37 cellular contexts compared by ENCODE assay signal in the genomic region with DNA sequence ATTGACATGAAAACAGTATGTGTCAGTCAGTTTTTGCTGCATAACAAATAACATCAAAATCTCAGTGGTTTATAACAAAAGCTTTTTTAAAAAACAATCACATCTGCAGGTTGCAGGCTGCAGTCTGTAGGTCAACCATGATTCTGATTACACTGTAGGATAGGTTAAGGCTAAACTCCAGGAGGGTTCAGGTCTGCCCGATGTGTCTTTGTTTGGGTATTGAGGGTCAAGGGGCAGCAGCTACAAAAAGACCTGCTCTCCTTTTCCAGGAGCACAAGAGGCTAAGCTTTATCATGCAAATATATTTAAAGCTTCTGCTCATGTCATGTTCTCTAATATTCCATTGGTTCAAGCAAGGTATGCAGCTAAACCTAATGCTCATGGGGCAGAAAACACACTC. TPM values are rescaled to one million over a fixed set of nuclear protein-coding genes. Genes with fewer than 3 reads are reported as not detected.
"Had no signal": no experiment of that assay in that cellular context is flagged by ENCODE, and none has a peak within 500 bp of the region (broad histone marks: within the 10 kb centered on the region; RNA-seq: fewer than 3 reads in every experiment).

No MANE protein-coding gene starts in this region.

- H3K4me3 ChIP-seq: ascending aorta, cardiac muscle cell had no signal

- DNase-seq: activated CD4-positive, alpha-beta memory T cell treated with anti-CD3 and anti-CD28 coated beads, Interleukin-2, amount 10 ng/mL, durations not matched to agents 7 days and 5 days; activated CD4-positive, alpha-beta T cell treated with anti-CD3 and anti-CD28 coated beads for 1 hour; activated CD4-positive, alpha-beta T cell treated with anti-CD3 and anti-CD28 coated beads for 36 hours; activated CD4-positive, alpha-beta T cell treated with anti-CD3 and anti-CD28 coated beads for 48 hours; activated CD4-positive, alpha-beta T cell treated with anti-CD3 and anti-CD28 coated beads, Interleukin-2, amount 10 ng/mL, durations not matched to agents 7 days and 5 days; activated CD4-positive, alpha-beta T cell treated with anti-CD3 and anti-CD28 coated beads, Interleukin-2, amount 50 U/mL, for 48 hours; activated CD4-positive, CD25-positive, alpha-beta regulatory T cell; activated CD8-positive, alpha-beta memory T cell treated with anti-CD3 and anti-CD28 coated beads for 24 hours; activated CD8-positive, alpha-beta memory T cell treated with anti-CD3 and anti-CD28 coated beads, Interleukin-2, amount 10 ng/mL, durations not matched to agents 7 days and 5 days; activated CD8-positive, alpha-beta memory T cell treated with anti-CD3 and anti-CD28 coated beads, Interleukin-2, amount 50 U/mL, for 48 hours; activated CD8-positive, alpha-beta T cell treated with anti-CD3 and anti-CD28 coated beads, Interleukin-2, amount 10 ng/mL, durations not matched to agents 7 days and 5 days; activated effector memory CD4-positive, alpha-beta T cell treated with Interleukin-2 at 50 U/mL for 16 hours; activated gamma-delta T cell; activated naive CD4-positive, alpha-beta T cell treated with anti-CD3 and anti-CD28 coated beads, Interleukin-2, amount 10 ng/mL, durations not matched to agents 7 days and 5 days; activated naive CD4-positive, alpha-beta T cell treated with Interleukin-2 at 50 U/mL for 16 hours; activated naive CD8-positive, alpha-beta T cell treated with anti-CD3 and anti-CD28 coated beads, Interleukin-2, amount 10 ng/mL, durations not matched to agents 7 days and 5 days; activated naive CD8-positive, alpha-beta T cell treated with anti-CD3 and anti-CD28 coated beads, Interleukin-2, amount 50 U/mL, for 24 hours; activated T-cell treated with anti-CD3 and anti-CD28 coated beads, Interleukin-2, amount 50 U/mL, for 24 hours; activated T-cell treated with anti-CD3 and anti-CD28 coated beads, Interleukin-2, amount 50 U/mL, for 48 hours; amygdala; anterior cingulate cortex; caudate nucleus; cerebellar nuclear complex; T-helper 2 cell; T-helper 9 cell had no signal

- ATAC-seq: activated CD4-positive, alpha-beta T cell treated with anti-CD3 and anti-CD28 coated beads for 36 hours; activated CD4-positive, CD25-positive, alpha-beta regulatory T cell treated with anti-CD3 and anti-CD28 coated beads, Interleukin-2, amount 50 U/mL, for 24 hours; activated CD8-positive, alpha-beta memory T cell treated with anti-CD3 and anti-CD28 coated beads, Interleukin-2, amount 10 ng/mL, durations not matched to agents 7 days and 5 days; activated CD8-positive, alpha-beta T cell treated with anti-CD3 and anti-CD28 coated beads, Interleukin-2, amount 10 ng/mL, durations not matched to agents 7 days and 5 days; activated naive CD8-positive, alpha-beta T cell treated with anti-CD3 and anti-CD28 coated beads, Interleukin-2, amount 50 U/mL, for 24 hours had no signal

- H3K4me1 ChIP-seq: ascending aorta had no signal

- H3K9me3 Mint-ChIP-seq: activated CD4-positive, alpha-beta T cell treated with anti-CD3 and anti-CD28 coated beads, Interleukin-2, amount 10 ng/mL, durations not matched to agents 7 days and 5 days; activated naive CD4-positive, alpha-beta T cell treated with anti-CD3 and anti-CD28 coated beads, Interleukin-2, amount 10 ng/mL, durations not matched to agents 7 days and 5 days; activated naive CD4-positive, alpha-beta T cell treated with anti-CD3 and anti-CD28 coated beads, Interleukin-2, amount 50 U/mL, for 24 hours; activated naive CD8-positive, alpha-beta T cell treated with anti-CD3 and anti-CD28 coated beads, Interleukin-2, amount 50 U/mL, for 24 hours; activated T-helper 2 cell treated with anti-CD3 and anti-CD28 coated beads, Interferon-gamma antibody, Interleukin-2, Interleukin-4, amounts not matched to agents 10 μg/mL and 5 μg/mL and 100 μg/mL, durations not matched to agents 14 hours and 24 hours and 36 hours; T-helper 2 cell treated with Interferon-gamma antibody and Interleukin-4, amounts not matched to agents 5 μg/mL and 100 μg/mL, for 36 hours had no signal

- H3K27ac ChIP-seq: ascending aorta, cardiac muscle cell, VCaP had no signal

- H3K27me3 Mint-ChIP-seq: activated CD4-positive, alpha-beta memory T cell treated with anti-CD3 and anti-CD28 coated beads, Interleukin-2, amount 10 ng/mL, durations not matched to agents 7 days and 5 days; activated CD4-positive, alpha-beta T cell treated with anti-CD3 and anti-CD28 coated beads, Interleukin-2, amount 10 ng/mL, durations not matched to agents 7 days and 5 days; activated CD8-positive, alpha-beta memory T cell treated with anti-CD3 and anti-CD28 coated beads, Interleukin-2, amount 10 ng/mL, durations not matched to agents 7 days and 5 days; activated naive CD4-positive, alpha-beta T cell treated with anti-CD3 and anti-CD28 coated beads, Interleukin-2, amount 10 ng/mL, durations not matched to agents 7 days and 5 days; activated naive CD4-positive, alpha-beta T cell treated with anti-CD3 and anti-CD28 coated beads, Interleukin-2, amount 50 U/mL, for 24 hours; activated T-cell treated with anti-CD3 and anti-CD28 coated beads, Interleukin-2, amount 50 U/mL, for 24 hours had no signal

- H3K27ac Mint-ChIP-seq: activated CD4-positive, alpha-beta memory T cell treated with anti-CD3 and anti-CD28 coated beads, Interleukin-2, amount 10 ng/mL, durations not matched to agents 7 days and 5 days; activated CD4-positive, alpha-beta T cell treated with anti-CD3 and anti-CD28 coated beads for 36 hours; activated CD4-positive, alpha-beta T cell treated with anti-CD3 and anti-CD28 coated beads, Interleukin-2, amount 10 ng/mL, durations not matched to agents 7 days and 5 days; activated CD8-positive, alpha-beta memory T cell treated with anti-CD3 and anti-CD28 coated beads, Interleukin-2, amount 10 ng/mL, durations not matched to agents 7 days and 5 days; activated CD8-positive, alpha-beta T cell treated with anti-CD3 and anti-CD28 coated beads, Interleukin-2, amount 10 ng/mL, durations not matched to agents 7 days and 5 days; activated naive CD4-positive, alpha-beta T cell treated with anti-CD3 and anti-CD28 coated beads, Interleukin-2, amount 10 ng/mL, durations not matched to agents 7 days and 5 days; activated naive CD4-positive, alpha-beta T cell treated with anti-CD3 and anti-CD28 coated beads, Interleukin-2, amount 50 U/mL, for 24 hours; activated naive CD8-positive, alpha-beta T cell; activated naive CD8-positive, alpha-beta T cell treated with anti-CD3 and anti-CD28 coated beads, Interleukin-2, amount 10 ng/mL, durations not matched to agents 7 days and 5 days; activated naive CD8-positive, alpha-beta T cell treated with anti-CD3 and anti-CD28 coated beads, Interleukin-2, amount 50 U/mL, for 24 hours; activated T-cell treated with anti-CD3 and anti-CD28 coated beads, Interleukin-2, amount 50 U/mL, for 24 hours; activated T-helper 2 cell treated with anti-CD3 and anti-CD28 coated beads, Interferon-gamma antibody, Interleukin-2, Interleukin-4, amounts not matched to agents 10 μg/mL and 5 μg/mL and 100 μg/mL, durations not matched to agents 14 hours and 24 hours and 36 hours; T-helper 1 cell treated with Interleukin-12 subunit alpha and Interleukin-12 subunit beta and Interleukin-4 antibody, amounts not matched to agents 30 μg/mL and 1 μg/mL, for 36 hours; T-helper 2 cell treated with Interferon-gamma antibody and Interleukin-4, amounts not matched to agents 5 μg/mL and 100 μg/mL, for 36 hours had no signal

- H3K36me3 Mint-ChIP-seq: activated CD8-positive, alpha-beta memory T cell treated with anti-CD3 and anti-CD28 coated beads, Interleukin-2, amount 10 ng/mL, durations not matched to agents 7 days and 5 days; activated naive CD4-positive, alpha-beta T cell treated with anti-CD3 and anti-CD28 coated beads, Interleukin-2, amount 10 ng/mL, durations not matched to agents 7 days and 5 days; activated naive CD4-positive, alpha-beta T cell treated with anti-CD3 and anti-CD28 coated beads, Interleukin-2, amount 50 U/mL, for 24 hours; activated naive CD8-positive, alpha-beta T cell; activated naive CD8-positive, alpha-beta T cell treated with anti-CD3 and anti-CD28 coated beads, Interleukin-2, amount 10 ng/mL, durations not matched to agents 7 days and 5 days had no signal

- H3K4me1 Mint-ChIP-seq: activated CD4-positive, alpha-beta memory T cell treated with anti-CD3 and anti-CD28 coated beads, Interleukin-2, amount 10 ng/mL, durations not matched to agents 7 days and 5 days; activated CD4-positive, alpha-beta T cell treated with anti-CD3 and anti-CD28 coated beads for 36 hours; activated CD4-positive, alpha-beta T cell treated with anti-CD3 and anti-CD28 coated beads, Interleukin-2, amount 10 ng/mL, durations not matched to agents 7 days and 5 days; activated CD8-positive, alpha-beta memory T cell treated with anti-CD3 and anti-CD28 coated beads, Interleukin-2, amount 10 ng/mL, durations not matched to agents 7 days and 5 days; activated naive CD4-positive, alpha-beta T cell treated with anti-CD3 and anti-CD28 coated beads, Interleukin-2, amount 10 ng/mL, durations not matched to agents 7 days and 5 days; activated naive CD4-positive, alpha-beta T cell treated with anti-CD3 and anti-CD28 coated beads, Interleukin-2, amount 50 U/mL, for 24 hours; activated naive CD8-positive, alpha-beta T cell treated with anti-CD3 and anti-CD28 coated beads, Interleukin-2, amount 10 ng/mL, durations not matched to agents 7 days and 5 days; activated naive CD8-positive, alpha-beta T cell treated with anti-CD3 and anti-CD28 coated beads, Interleukin-2, amount 50 U/mL, for 24 hours; central memory CD8-positive, alpha-beta T cell had no signal

- H3K36me3 ChIP-seq: ascending aorta, cardiac muscle cell had no signal

- H3K4me3 Mint-ChIP-seq: activated CD4-positive, alpha-beta memory T cell treated with anti-CD3 and anti-CD28 coated beads, Interleukin-2, amount 10 ng/mL, durations not matched to agents 7 days and 5 days; activated CD4-positive, alpha-beta T cell treated with anti-CD3 and anti-CD28 coated beads for 36 hours; activated CD4-positive, alpha-beta T cell treated with anti-CD3 and anti-CD28 coated beads, Interleukin-2, amount 10 ng/mL, durations not matched to agents 7 days and 5 days; activated CD8-positive, alpha-beta memory T cell treated with anti-CD3 and anti-CD28 coated beads, Interleukin-2, amount 10 ng/mL, durations not matched to agents 7 days and 5 days; activated CD8-positive, alpha-beta T cell treated with anti-CD3 and anti-CD28 coated beads, Interleukin-2, amount 10 ng/mL, durations not matched to agents 7 days and 5 days; activated naive CD4-positive, alpha-beta T cell treated with anti-CD3 and anti-CD28 coated beads, Interleukin-2, amount 10 ng/mL, durations not matched to agents 7 days and 5 days; activated naive CD4-positive, alpha-beta T cell treated with anti-CD3 and anti-CD28 coated beads, Interleukin-2, amount 50 U/mL, for 24 hours; activated naive CD8-positive, alpha-beta T cell; activated naive CD8-positive, alpha-beta T cell treated with anti-CD3 and anti-CD28 coated beads, Interleukin-2, amount 10 ng/mL, durations not matched to agents 7 days and 5 days; activated naive CD8-positive, alpha-beta T cell treated with anti-CD3 and anti-CD28 coated beads, Interleukin-2, amount 50 U/mL, for 24 hours; activated T-cell treated with anti-CD3 and anti-CD28 coated beads, Interleukin-2, amount 50 U/mL, for 24 hours; brain; central memory CD8-positive, alpha-beta T cell; T-helper 1 cell treated with Interleukin-12 subunit alpha and Interleukin-12 subunit beta and Interleukin-4 antibody, amounts not matched to agents 30 μg/mL and 1 μg/mL, for 36 hours; T-helper 2 cell treated with Interferon-gamma antibody and Interleukin-4, amounts not matched to agents 5 μg/mL and 100 μg/mL, for 36 hours had no signal

- H3K27me3 ChIP-seq: ascending aorta, cardiac muscle cell had no signal

- H3K9me3 ChIP-seq: ascending aorta had no signal

RNA-seq across cellular contexts. Expression of a gene that starts 18.2 kb away (rescaled TPM):
- total RNA-seq: activated CD4-positive, alpha-beta memory T cell treated with anti-CD3 and anti-CD28 coated beads, Interleukin-2, amount 10 ng/mL, durations not matched to agents 7 days and 5 days; activated CD4-positive, alpha-beta T cell treated with anti-CD3 and anti-CD28 coated beads for 36 hours; activated CD4-positive, alpha-beta T cell treated with anti-CD3 and anti-CD28 coated beads, Interleukin-2, amount 10 ng/mL, durations not matched to agents 7 days and 5 days; activated CD8-positive, alpha-beta memory T cell treated with anti-CD3 and anti-CD28 coated beads, Interleukin-2, amount 10 ng/mL, durations not matched to agents 7 days and 5 days; activated CD8-positive, alpha-beta T cell treated with anti-CD3 and anti-CD28 coated beads, Interleukin-2, amount 10 ng/mL, durations not matched to agents 7 days and 5 days; activated naive CD8-positive, alpha-beta T cell treated with anti-CD3 and anti-CD28 coated beads, Interleukin-2, amount 10 ng/mL, durations not matched to agents 7 days and 5 days; activated T-helper 2 cell treated with anti-CD3 and anti-CD28 coated beads, Interferon-gamma antibody, Interleukin-2, Interleukin-4, amounts not matched to agents 10 μg/mL and 5 μg/mL and 100 μg/mL, durations not matched to agents 14 hours and 24 hours and 36 hours; bronchial epithelial cell had no signal
